9 cellular contexts compared by ENCODE assay signal in genomic region chr2:84970266-84970955, GRCh38. TPM values are rescaled to one million over a fixed set of nuclear protein-coding genes. Genes with fewer than 3 reads are reported as not detected.
DNase-seq lines count a peak whose midpoint lies in the region; ATAC-seq, FAIRE-seq and TF ChIP-seq lines count a peak whose summit lies in the region.
"Had no signal": no experiment of that assay in that cellular context is flagged by ENCODE, and none has a peak within 500 bp of the region (broad histone marks: within the 10 kb centered on the region; RNA-seq: fewer than 3 reads in every experiment).

No MANE protein-coding gene starts in this region.

- H3K4me3 Mint-ChIP-seq in activated naive CD4-positive, alpha-beta T cell treated with anti-CD3 and anti-CD28 coated beads, Interleukin-2, amount 10 ng/mL, durations not matched to agents 7 days and 5 days: peak overlapping the region; percentile 95

- CTCF ChIA-PET in RWPE1 (lab: Yijun Ruan, JAX): no interaction called here
- CTCF ChIA-PET in activated naive CD4-positive, alpha-beta T cell treated with anti-CD3 and anti-CD28 coated beads, Interleukin-2, amount 10 ng/mL, durations not matched to agents 7 days and 5 days (lab: Charles Lee): interaction anchor here (1.3 to 4.3 kb wide), 5 partner anchors 12 to 44 kb away, joined by 3 to 24 read pairs (median 6); no protein-coding TSS in a partner anchor

- no peak for TF ChIP-seq CTCF in RWPE1 (conservative IDR thresholded peaks at IDR 0.05; ENCODE audit: low read depth)
- TF ChIP-seq CTCF in pancreas (IDR thresholded peaks at IDR 0.05): no peak
- TF ChIP-seq CTCF in transverse colon (IDR thresholded peaks at IDR 0.05): no peak

- H3K9me3 ChIP-seq in pancreas: no peaks in the 10 kb centered on the region
- H3K9me3 ChIP-seq in transverse colon: no peaks in the 10 kb centered on the region

- H3K36me3 ChIP-seq in pancreas (no peaks in the 10 kb centered on the region), transverse colon (no peaks in the 10 kb centered on the region)

- TF ChIP-seq EP300 in transverse colon (IDR thresholded peaks at IDR 0.05; ENCODE audit: low read depth): no peak

- peak overlapping the region; percentile 98 for H3K27ac ChIP-seq in RWPE1
- peak overlapping the region; percentile 93 to 97 (median 94) for H3K27ac ChIP-seq in pancreas
- H3K27ac ChIP-seq in transverse colon: peak overlapping the region; percentile 97 to 99 (median 98)

- H3K4me1 ChIP-seq in pancreas (peaks cover 5 to 30% (median 27%) of the 10 kb centered on the region in 3 donors), transverse colon (peaks cover 34 to 52% (median 35%) of the 10 kb centered on the region in 4 donors)

- no peaks in the 10 kb centered on the region for H3K9me3 Mint-ChIP-seq in activated naive CD4-positive, alpha-beta T cell treated with anti-CD3 and anti-CD28 coated beads, Interleukin-2, amount 10 ng/mL, durations not matched to agents 7 days and 5 days

- H3K4me1 Mint-ChIP-seq in activated naive CD4-positive, alpha-beta T cell treated with anti-CD3 and anti-CD28 coated beads, Interleukin-2, amount 10 ng/mL, durations not matched to agents 7 days and 5 days: peaks cover 46% of the 10 kb centered on the region

- in situ Hi-C loops in transverse colon (cut with MboI; ENCODE audit: low pct_ligation_motif_present in 1 of 4, low pct_unique_long_range_greater_than_20kb in 1 of 4, low sequenced_read_pairs in 3 of 4): no loop called here

- peak overlapping the region; percentile 63 to 91 (median 68) for H3K4me3 ChIP-seq in pancreas
- peak overlapping the region; percentile 81 to 98 (median 94) for H3K4me3 ChIP-seq in transverse colon

- ATAC-seq in HG03354 (IDR thresholded peaks at IDR 0.05; ENCODE audit: poor library complexity, severe bottlenecking, unreplicated experiment) (peak; percentile 49), Right ventricle myocardium superior (ENCODE audit: poor library complexity) (peak; percentile 70), pancreas (peak; percentile 43 to 64 (median 61))

- POLR2A ChIA-PET in RWPE1 (lab: Yijun Ruan, JAX; ENCODE audit: low non-redundant PET): interaction anchor here (1.5 kb wide), 1 partner anchor 11 kb away, joined by 5 read pairs; no protein-coding TSS in a partner anchor

- TF ChIP-seq POLR2A in GM19193 (IDR thresholded peaks at IDR 0.05; ENCODE audit: extremely low read depth, insufficient read depth, insufficient read length): peak; percentile 69
- peak; percentile 68 for TF ChIP-seq POLR2A in transverse colon (IDR thresholded peaks at IDR 0.05)

- H3K36me3 Mint-ChIP-seq in activated naive CD4-positive, alpha-beta T cell treated with anti-CD3 and anti-CD28 coated beads, Interleukin-2, amount 10 ng/mL, durations not matched to agents 7 days and 5 days: peaks cover 36% of the 10 kb centered on the region

- no peak for FAIRE-seq in pancreas (lab: Jason Lieb, UNC)
- FAIRE-seq: TTC549 had no signal

- DNase-seq in C1 segment of cervical spinal cord (lab: John Stamatoyannopoulos, UW): peak in 13 of 14 donors; percentile 5 to 81 (median 45)
- DNase-seq in RWPE1 (ENCODE audit: low spot score): peak; percentile 58
- DNase-seq in activated naive CD4-positive, alpha-beta T cell treated with anti-CD3 and anti-CD28 coated beads, Interleukin-2, amount 10 ng/mL, durations not matched to agents 7 days and 5 days: peak; percentile 72
- peak; percentile 80 for DNase-seq in Right ventricle myocardium superior
- DNase-seq in pancreas: peak; percentile 60 to 90 (median 74)
- peak; percentile 74 for DNase-seq in transverse colon

- H3K27ac Mint-ChIP-seq in activated naive CD4-positive, alpha-beta T cell treated with anti-CD3 and anti-CD28 coated beads, Interleukin-2, amount 10 ng/mL, durations not matched to agents 7 days and 5 days: peak overlapping the region; percentile 100

- no peaks in the 10 kb centered on the region for H3K27me3 ChIP-seq in pancreas
- no peaks in the 10 kb centered on the region for H3K27me3 ChIP-seq in transverse colon

- intact Hi-C loops in Right ventricle myocardium superior (cut with DNase I) (no loop called here), pancreas (cut with DNase I) (no loop called here), transverse colon (cut with DNase I; ENCODE audit: low total_unique reads) (no loop called here)

- WGBS in pancreas, 2 donors: 0 to 1% methylated on average over 51 to 84 of the region's 84 CpGs
- WGBS in transverse colon (ENCODE audit: low coverage in 1 of 2), 2 donors: 1% methylated on average over 43 of the region's 84 CpGs; no CpG with 5 or more reads in 1 of the 2 donors

- no peaks in the 10 kb centered on the region for H3K27me3 Mint-ChIP-seq in activated naive CD4-positive, alpha-beta T cell treated with anti-CD3 and anti-CD28 coated beads, Interleukin-2, amount 10 ng/mL, durations not matched to agents 7 days and 5 days

RNA-seq across cellular contexts. Expression of gene KCMF1, which starts 0.6 kb away (rescaled TPM):
- total RNA-seq in Right ventricle myocardium superior (83.3 TPM), pancreas (100 to 1,000 TPM in 1 of 6 donors, 10 to 100 TPM in 5; 58.1 to 102 (median 82.3) TPM), transverse colon (10 to 100 TPM; 41.5 to 97.3 (median 55.5) TPM)
- polyA plus RNA-seq in pancreas: 10 to 100 TPM in 1 of 2 donors, 1 to 10 TPM in 1; 9.9 to 31.1 TPM

Comparison
In these comparisons a context has a peak if more than half of its experiments do, and no peak if none do; other contexts are left out.
1. Peak in every context shown above with its lines: DNase-seq, ATAC-seq, H3K4me3 ChIP-seq and H3K27ac ChIP-seq.